Comparison of ENCODE assay signal across 33 cellular contexts in the genomic region with DNA sequence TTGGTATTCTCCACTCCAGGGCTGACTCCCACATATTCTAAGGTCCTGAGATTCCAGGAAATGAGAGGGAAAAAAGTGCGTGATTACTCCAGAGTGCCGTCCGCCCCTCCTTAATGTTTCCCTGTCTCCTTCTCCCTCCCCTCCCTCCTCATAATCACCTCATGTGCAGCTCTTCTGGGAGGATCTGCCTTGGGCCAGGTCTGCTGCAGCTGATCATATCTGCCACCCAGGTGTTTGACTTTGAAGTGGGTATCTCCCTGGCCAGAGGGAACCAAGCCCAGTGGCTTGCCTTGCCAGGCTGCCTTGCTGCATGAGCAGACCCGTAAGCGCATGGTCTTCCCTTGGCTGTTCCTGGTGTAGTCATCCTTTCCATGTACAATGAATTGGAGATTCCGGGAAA. TPM values are rescaled to one million over a fixed set of nuclear protein-coding genes. Genes with fewer than 3 reads are reported as not detected.
"Had no signal": no experiment of that assay in that cellular context is flagged by ENCODE, and none has a peak within 500 bp of the region (broad histone marks: within the 10 kb centered on the region; RNA-seq: fewer than 3 reads in every experiment).

No MANE protein-coding gene starts in this region.

- H3K27me3 ChIP-seq: breast epithelium, MG63, Peyer's patch, SJCRH30 had no signal

- H3K9me3 ChIP-seq: breast epithelium, MG63, Peyer's patch, SJCRH30 had no signal

- H3K9ac ChIP-seq: KMS-11 had no signal

- H3K4me1 ChIP-seq: breast epithelium, Peyer's patch had no signal

- H3K4me2 ChIP-seq: KMS-11 had no signal

- DNase-seq: activated CD4-positive, alpha-beta T cell treated with anti-CD3 and anti-CD28 coated beads for 1 hour; activated CD4-positive, alpha-beta T cell treated with anti-CD3 and anti-CD28 coated beads, Interleukin-2, amount 10 ng/mL, durations not matched to agents 24 days and 14 days; activated CD4-positive, alpha-beta T cell treated with anti-CD3 and anti-CD28 coated beads, Interleukin-2, amount 50 U/mL, for 48 hours; activated CD8-positive, alpha-beta memory T cell treated with anti-CD3 and anti-CD28 coated beads, Interleukin-2, amount 10 ng/mL, durations not matched to agents 7 days and 5 days; activated effector memory CD4-positive, alpha-beta T cell treated with Interleukin-2 at 50 U/mL for 16 hours; activated naive CD4-positive, alpha-beta T cell; activated T-cell treated with anti-CD3 and anti-CD28 coated beads, Interleukin-2, amount 50 U/mL, for 24 hours; aorta; central memory CD4-positive, alpha-beta T cell; MG63; MV-4-11; NCI-H1092 treated with DMSO at 0.1 percent for 48 hours; NCI-H1417 treated with DMSO at 0.1 percent for 48 hours; NCI-H1694; NCI-H2029; NCI-H2107; NCI-H2171 treated with DMSO at 0.1 percent for 48 hours; NCI-H226; NCI-H526; NCI-H774; NK-92 treated with Interleukin-12 subunit alpha and Interleukin-12 subunit beta, amount 100 ng/mL, for 24 hours; OCI-M1; Peyer's patch; Right ventricle myocardium superior; SJCRH30; SW 1271 had no signal

- ATAC-seq: activated CD8-positive, alpha-beta memory T cell treated with anti-CD3 and anti-CD28 coated beads, Interleukin-2, amount 10 ng/mL, durations not matched to agents 7 days and 5 days; SK-N-SH treated with all-trans-retinoic acid at 6 μM for 48 hours; WTC11 had no signal

- H3K4me3 ChIP-seq: breast epithelium, MG63, Peyer's patch, SJCRH30 had no signal

- H3K36me3 ChIP-seq: breast epithelium, MG63, Peyer's patch, SJCRH30 had no signal

- H3K27ac ChIP-seq: breast epithelium, KMS-11, Peyer's patch, RWPE1, SJCRH30 had no signal

RNA-seq across cellular contexts. Expression of a gene that starts 28.1 kb away (rescaled TPM):
- total RNA-seq: activated CD4-positive, alpha-beta T cell treated with anti-CD3 and anti-CD28 coated beads, Interleukin-2, amount 10 ng/mL, durations not matched to agents 24 days and 14 days; activated CD8-positive, alpha-beta memory T cell treated with anti-CD3 and anti-CD28 coated beads, Interleukin-2, amount 10 ng/mL, durations not matched to agents 7 days and 5 days; activated T-helper 1 cell treated with anti-CD3 and anti-CD28 coated beads, Interleukin-12 subunit alpha, Interleukin-12 subunit beta, Interleukin-2, Interleukin-4 antibody, amounts not matched to agents 30 ng/mL and 10 ng/mL and 1 ng/mL, durations not matched to agents 14 hours and 24 hours and 36 hours; aorta; breast epithelium; NCI-H460; Peyer's patch; Right ventricle myocardium superior; WTC11 had no signal
- polyA plus RNA-seq: aorta had no signal
